ENCODE assay signal across 36 cellular contexts in genomic region chr9:101146508-101146907, GRCh38.
DNase-seq lines count a peak whose midpoint lies in the region; ATAC-seq, FAIRE-seq and TF ChIP-seq lines count a peak whose summit lies in the region.
"Had no signal": no experiment of that assay in that cellular context is flagged by ENCODE, and none has a peak within 500 bp of the region (broad histone marks: within the 10 kb centered on the region; RNA-seq: fewer than 3 reads in every experiment).

No MANE protein-coding gene starts in this region.

- no peak overlapping the region for H3K14ac ChIP-seq in H1 (ENCODE audit: insufficient read length)

- H2BK12ac ChIP-seq in H1 (ENCODE audit: low read depth, low read length) = no peak overlapping the region

- H3K27me3 ChIP-seq in PC-9 (ENCODE audit: insufficient read depth, low read depth) (no peaks in the 10 kb centered on the region), WERI-Rb-1 (ENCODE audit: insufficient read depth, low read depth, severe bottlenecking) (no peaks in the 10 kb centered on the region), H1 (replicated peaks in 1 of 4; ENCODE audit: control insufficient read depth in 3 of 4, extremely low read depth in 1 of 4, insufficient read depth in 3 of 4, low read length in 3 of 4) (no peaks in the 10 kb centered on the region), BE2C (no peaks in the 10 kb centered on the region)
- H3K27me3 ChIP-seq: BLaER1; BLaER1 treated with 17β-estradiol and CSF1 and Interleukin-3, amounts not matched to agents 10 nM and 100 nM had no signal

- intact Hi-C loops in PC-9 (cut with micrococcal nuclease; ENCODE audit: unreplicated experiment) = no loop called here

- FAIRE-seq in H1 (lab: Jason Lieb, UNC) = no peak
- FAIRE-seq: A204.1, A549, D721Med had no signal

- no peaks in the 10 kb centered on the region for H3K4me1 ChIP-seq in PC-9 (replicated peaks; ENCODE audit: insufficient read depth)
- peaks cover 0 to 12% (median 7%) of the 10 kb centered on the region in 4 experiments; a peak in 2 of 7 replicates for H3K4me1 ChIP-seq in H1 (replicated peaks in 1 of 4; ENCODE audit: control insufficient read depth in 3 of 4, insufficient read depth in 4 of 4, low read length in 3 of 4)
- no peaks in the 10 kb centered on the region for H3K4me1 ChIP-seq in BE2C
- H3K4me1 ChIP-seq: A549; BLaER1; BLaER1 treated with 17β-estradiol and CSF1 and Interleukin-3, amounts not matched to agents 10 nM and 100 nM; Caco-2 had no signal

- H2BK5ac ChIP-seq in H1 (ENCODE audit: low read depth, low read length) = no peak overlapping the region

- POLR2A ChIA-PET in PC-9 (lab: Charles Lee; ENCODE audit: unreplicated experiment) = no interaction called here
- POLR2A ChIA-PET in H1 (lab: Charles Lee; ENCODE audit: partially characterized antibody) = no interaction called here

- H3K9me3 ChIP-seq in PC-9 (ENCODE audit: insufficient read depth, low read depth) = no peaks in the 10 kb centered on the region
- H3K9me3 ChIP-seq in WERI-Rb-1 (ENCODE audit: severe bottlenecking) = peaks cover 20% of the 10 kb centered on the region
- peaks cover 3 to 5% of the 10 kb centered on the region in 2 experiments; a peak in 2 of 4 replicates for H3K9me3 ChIP-seq in H1 (ENCODE audit: insufficient read depth in 2 of 2, low read depth in 1 of 2, low read length in 1 of 2)
- H3K9me3 ChIP-seq in BE2C = no peaks in the 10 kb centered on the region
- H3K9me3 ChIP-seq: A549, BLaER1, Caco-2 had no signal

- no peak for TF ChIP-seq RAD21 in H1 (IDR thresholded peaks at IDR 0.05 in 1 of 2, conservative IDR thresholded peaks at IDR 0.05 in 1 of 2; ENCODE audit: low read depth in 2 of 2, low read length in 2 of 2)

- ATAC-seq in activated T-cell treated with anti-CD3 and anti-CD28 coated beads, Interleukin-2, amount 50 U/mL, for 4 hours = no peak
- ATAC-seq: A549; CD8-positive, alpha-beta T cell had no signal

- H3K4me3 ChIP-seq in PC-9 = no peak overlapping the region
- H3K4me3 ChIP-seq in WERI-Rb-1 (ENCODE audit: low read depth, low read length) = no peak overlapping the region
- H3K4me3 ChIP-seq in H1 (ENCODE audit: extremely low read depth in 1 of 4, insufficient read depth in 2 of 4, low read depth in 3 of 4, low read length in 4 of 4) = no peak overlapping the region
- no peak overlapping the region for H3K4me3 ChIP-seq in BE2C (ENCODE audit: low read depth, low read length)
- H3K4me3 ChIP-seq: A549; BLaER1; BLaER1 treated with 17β-estradiol and CSF1 and Interleukin-3, amounts not matched to agents 10 nM and 100 nM had no signal

- no peaks in the 10 kb centered on the region for H3K79me2 ChIP-seq in PC-9 (ENCODE audit: low read depth)
- H3K79me2 ChIP-seq in H1 (ENCODE audit: control insufficient read depth in 1 of 2, insufficient read depth in 2 of 2, low read length in 2 of 2) = no peaks in the 10 kb centered on the region

- H2AK5ac ChIP-seq in H1 (ENCODE audit: low read depth, low read length) = no peak overlapping the region

- no TSS peak for BruUV-seq in PC-9 (replicated peaks; lab: Mats Ljungman, UMichigan)

- no peaks in the 10 kb centered on the region for H3K9me2 ChIP-seq in PC-9 (ENCODE audit: insufficient read depth)

- no peaks in the 10 kb centered on the region for H3F3A ChIP-seq in PC-9 (ENCODE audit: insufficient read depth, low read depth)

- H4K91ac ChIP-seq in H1 (replicated peaks; ENCODE audit: insufficient read length, low read length) = no peak overlapping the region

- H3K4me2 ChIP-seq in PC-9 = no peak overlapping the region
- H3K4me2 ChIP-seq in H1 (ENCODE audit: insufficient read depth in 1 of 2, low read depth in 2 of 2, low read length in 2 of 2) = no peak overlapping the region
- H3K4me2 ChIP-seq: A549; BLaER1; BLaER1 treated with 17β-estradiol and CSF1 and Interleukin-3, amounts not matched to agents 10 nM and 100 nM had no signal

- no peaks in the 10 kb centered on the region for H3K36me3 Mint-ChIP-seq in activated T-cell treated with anti-CD3 and anti-CD28 coated beads, Interleukin-2, amount 50 U/mL, for 4 hours (ENCODE audit: insufficient read depth)
- H3K36me3 Mint-ChIP-seq: CD14-positive monocyte; CD4-positive, alpha-beta memory T cell; CD4-positive, CD25-positive, alpha-beta regulatory T cell; CD8-positive, alpha-beta memory T cell; CD8-positive, alpha-beta T cell had no signal

- H3K4me1 Mint-ChIP-seq in activated T-cell treated with anti-CD3 and anti-CD28 coated beads, Interleukin-2, amount 50 U/mL, for 4 hours (ENCODE audit: low read depth) = no peaks in the 10 kb centered on the region
- H3K4me1 Mint-ChIP-seq: B cell; CD14-positive monocyte; CD4-positive, alpha-beta memory T cell; CD4-positive, CD25-positive, alpha-beta regulatory T cell; CD8-positive, alpha-beta memory T cell had no signal

- H3K18ac ChIP-seq in H1 (ENCODE audit: extremely low read depth, low read length) = no peak overlapping the region

- WGBS in H1 (ENCODE audit: extremely low coverage in 1 of 2, insufficient coverage in 1 of 2, insufficient read length in 1 of 2, insufficient replicate concordance in 2 of 2, low coverage in 1 of 2, low lambda C conversion rate in 2 of 2, missing lambda C conversion rate in 1 of 2), 2 experiments = 85% methylated on average over 4 of the region's 4 CpGs; no CpG with 5 or more reads in 1 of the 2 experiments

- H4K20me1 ChIP-seq in PC-9 (ENCODE audit: insufficient read depth) = no peaks in the 10 kb centered on the region
- no peaks in the 10 kb centered on the region for H4K20me1 ChIP-seq in H1 (replicated peaks in 1 of 2; ENCODE audit: control insufficient read depth in 1 of 2, insufficient read depth in 2 of 2, low read length in 2 of 2)
- H4K20me1 ChIP-seq: BLaER1; BLaER1 treated with 17β-estradiol and CSF1 and Interleukin-3, amounts not matched to agents 10 nM and 100 nM had no signal

- H2BK120ac ChIP-seq in H1 (replicated peaks; ENCODE audit: low read depth, low read length) = peak overlapping the region; percentile 61

- H4K8ac ChIP-seq in H1 (ENCODE audit: extremely low read depth, insufficient read depth, low read length) = no peak overlapping the region

- peaks cover 11% of the 10 kb centered on the region for H3K9me3 Mint-ChIP-seq in activated T-cell treated with anti-CD3 and anti-CD28 coated beads, Interleukin-2, amount 50 U/mL, for 4 hours

- peak; percentile 34 for DNase-seq in NCI-H82 (lab: John Stamatoyannopoulos, UW)
- no peak for DNase-seq in NCI-H82 treated with DMSO at 0.1 percent for 48 hours (lab: John Stamatoyannopoulos, UW; ENCODE audit: unreplicated experiment)
- DNase-seq in PC-9 = no peak
- DNase-seq in WERI-Rb-1 = peak; percentile 73
- no peak for DNase-seq in H1 (ENCODE audit: low read depth in 1 of 2, low spot score in 2 of 2)
- DNase-seq in activated T-cell treated with anti-CD3 and anti-CD28 coated beads, Interleukin-2, amount 50 U/mL, for 4 hours = no peak
- DNase-seq in BE2C = no peak
- DNase-seq in pons (ENCODE audit: low spot score) = no peak
- DNase-seq: 8988T; ACHN; AML-193; C1 segment of cervical spinal cord; Caco-2; Calu3; CD4-positive, alpha-beta memory T cell; CD4-positive, alpha-beta T cell; CD4-positive, CD25-positive, alpha-beta regulatory T cell; CD8-positive, alpha-beta memory T cell; CD8-positive, alpha-beta T cell; COR-L47; DMS 273 treated with DMSO at 0.1 percent for 48 hours; DMS153; DMS53; DMS79; DMS79 treated with DMSO at 0.1 percent for 48 hours; DND-41; EL had no signal

- TF ChIP-seq EP300 in H1 (IDR thresholded peaks at IDR 0.05; ENCODE audit: borderline replicate concordance in 1 of 2, low read depth in 2 of 2, low read length in 2 of 2) = no peak

- no peak for TF ChIP-seq CTCF in PC-9 (conservative IDR thresholded peaks at IDR 0.05)
- TF ChIP-seq CTCF in WERI-Rb-1 (IDR thresholded peaks at IDR 0.05; ENCODE audit: low read depth, low read length) = no peak
- TF ChIP-seq CTCF in H1 (IDR thresholded peaks at IDR 0.05; ENCODE audit: control extremely low read depth in 1 of 3, insufficient read depth in 1 of 3, low read depth in 1 of 3, low read length in 3 of 3) = no peak
- no peak for TF ChIP-seq CTCF in BE2C (IDR thresholded peaks at IDR 0.05; ENCODE audit: low read depth, low read length)

- no peak overlapping the region for H3K27ac ChIP-seq in PC-9
- no peak overlapping the region for H3K27ac ChIP-seq in WERI-Rb-1
- no peak overlapping the region for H3K27ac ChIP-seq in H1 (ENCODE audit: low read depth, low read length)
- H3K27ac ChIP-seq: 22Rv1; A549; BLaER1; BLaER1 treated with 17β-estradiol and CSF1 and Interleukin-3, amounts not matched to agents 10 nM and 100 nM; C4-2B had no signal

- H4K5ac ChIP-seq in H1 (ENCODE audit: insufficient read length, low read depth, low read length) = no peak overlapping the region

- H2BK15ac ChIP-seq in H1 (ENCODE audit: low read length) = no peak overlapping the region

- no peak for TF ChIP-seq POLR2A in H1 (IDR thresholded peaks at IDR 0.05; ENCODE audit: control extremely low read depth in 1 of 2, low read depth in 2 of 2, low read length in 2 of 2)

- no peak overlapping the region for H3K23ac ChIP-seq in H1 (ENCODE audit: insufficient read length)

- H2AFZ ChIP-seq in PC-9 = 0 out of 2 replicates have a peak overlapping the region, but pooled peaks have one; percentile 39
- H2AFZ ChIP-seq in H1 (ENCODE audit: low read length) = no peak overlapping the region

- H3K56ac ChIP-seq in H1 (replicated peaks; ENCODE audit: insufficient read length, low read depth, low read length) = no peak overlapping the region

- H3K36me3 ChIP-seq in PC-9 (ENCODE audit: low read depth) (no peaks in the 10 kb centered on the region), WERI-Rb-1 (no peaks in the 10 kb centered on the region), H1 (ENCODE audit: control insufficient read depth in 2 of 4, insufficient read depth in 4 of 4, low read length in 3 of 4) (peaks cover 0 to 2% (median 1%) of the 10 kb centered on the region in 4 experiments; a peak in 2 of 8 replicates), BE2C (no peaks in the 10 kb centered on the region)
- H3K36me3 ChIP-seq: BLaER1; BLaER1 treated with 17β-estradiol and CSF1 and Interleukin-3, amounts not matched to agents 10 nM and 100 nM had no signal

- no peaks in the 10 kb centered on the region for H3K79me1 ChIP-seq in H1 (ENCODE audit: low read depth, low read length)

- H3K4ac ChIP-seq in H1 (replicated peaks; ENCODE audit: insufficient read length, low read depth, low read length) = no peak overlapping the region

- no peaks in the 10 kb centered on the region for H3K23me2 ChIP-seq in H1 (ENCODE audit: low read depth, low read length)

- H2BK20ac ChIP-seq in H1 (ENCODE audit: low read length) = peak overlapping the region; percentile 43; the same call in 1 of the 2 replicates

- CTCF ChIA-PET in PC-9 (lab: Charles Lee) (no interaction called here), H1 (lab: Charles Lee; ENCODE audit: partially characterized antibody) (interaction anchor here (0.7 to 1.4 kb wide), 2 partner anchors 12 to 89 kb away, joined by 3 read pairs; no protein-coding TSS in a partner anchor)

- no peaks in the 10 kb centered on the region for H3K27me3 Mint-ChIP-seq in activated T-cell treated with anti-CD3 and anti-CD28 coated beads, Interleukin-2, amount 50 U/mL, for 4 hours (ENCODE audit: low read depth)
- H3K27me3 Mint-ChIP-seq: B cell; CD4-positive, alpha-beta memory T cell; CD4-positive, alpha-beta T cell; CD4-positive, CD25-positive, alpha-beta regulatory T cell; CD8-positive, alpha-beta memory T cell had no signal

- H3K9ac ChIP-seq in H1 (replicated peaks in 1 of 4; ENCODE audit: extremely low read depth in 1 of 4, low read depth in 3 of 4, low read length in 3 of 4) = no peak overlapping the region
- H3K9ac ChIP-seq: BLaER1; BLaER1 treated with 17β-estradiol and CSF1 and Interleukin-3, amounts not matched to agents 10 nM and 100 nM had no signal

- no peak overlapping the region for H3K4me3 Mint-ChIP-seq in activated T-cell treated with anti-CD3 and anti-CD28 coated beads, Interleukin-2, amount 50 U/mL, for 4 hours
- H3K4me3 Mint-ChIP-seq: B cell; CD14-positive monocyte; CD4-positive, alpha-beta memory T cell; CD4-positive, alpha-beta T cell; CD4-positive, CD25-positive, alpha-beta regulatory T cell; CD8-positive, alpha-beta memory T cell; CD8-positive, alpha-beta T cell had no signal

Comparison
In these comparisons a context has a peak if more than half of its experiments do, and no peak if none do; other contexts are left out.
1. DNase-seq: peak in NCI-H82 (single experiment) and WERI-Rb-1 (single experiment); none in NCI-H82 treated with DMSO at 0.1 percent for 48 hours (single experiment), PC-9 (0 of 2), H1 (0 of 2), activated T-cell treated with anti-CD3 and anti-CD28 coated beads, Interleukin-2, amount 50 U/mL, for 4 hours (single experiment), BE2C (single experiment) and pons (single experiment).